Comparison of ENCODE assay signal across 21 cellular contexts in the genomic region with DNA sequence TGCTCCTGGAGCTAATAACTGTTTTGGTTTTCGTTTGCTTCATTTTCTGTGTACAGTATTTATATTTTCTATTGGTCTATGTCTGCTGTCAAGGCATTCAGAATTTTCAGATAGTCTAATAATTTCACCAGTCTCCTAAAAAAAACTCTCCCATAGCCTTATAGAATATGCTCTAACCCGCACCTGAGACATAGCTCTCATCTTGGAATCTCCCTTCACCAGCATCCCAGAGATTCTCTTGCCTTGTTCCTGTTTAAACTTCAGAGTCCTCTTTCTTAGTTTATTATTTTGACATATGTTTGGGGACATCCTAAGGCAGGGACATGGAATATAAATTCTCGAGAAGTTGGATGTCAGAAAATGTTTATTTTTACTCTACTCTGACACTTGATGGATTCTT. TPM values are rescaled to one million over a fixed set of nuclear protein-coding genes. Genes with fewer than 3 reads are reported as not detected.
A peak's percentile ranks its signal among the peaks of the same experiment; 100 is the strongest.
DNase-seq lines count a peak whose midpoint lies in the region; ATAC-seq and TF ChIP-seq lines count a peak whose summit lies in the region.
"Had no signal": no experiment of that assay in that cellular context is flagged by ENCODE, and none has a peak within 500 bp of the region (broad histone marks: within the 10 kb centered on the region; RNA-seq: fewer than 3 reads in every experiment).

No MANE protein-coding gene starts in this region.

- no peak for DNase-seq in activated naive CD4-positive, alpha-beta T cell treated with anti-CD3 and anti-CD28 coated beads for 36 hours
- no peak for DNase-seq in activated naive CD4-positive, alpha-beta T cell treated with Interleukin-2 at 50 U/mL for 16 hours
- no peak for DNase-seq in CD8-positive, alpha-beta memory T cell
- DNase-seq in central memory CD8-positive, alpha-beta T cell (ENCODE audit: low spot score in 2 of 2): no peak
- DNase-seq in posterior cingulate gyrus: no peak
- no peak for DNase-seq in stimulated activated naive CD4-positive, alpha-beta T cell treated with Interleukin-2 at 50 U/mL for 16 hours (lab: John Stamatoyannopoulos, UW)
- DNase-seq: DMS79 treated with DMSO at 0.1 percent for 48 hours, H9, IMR-90, Karpas-422, NCI-H1048, NCI-H1436 treated with DMSO at 0.1 percent for 48 hours, NCI-H2029, NCI-H345, NCI-H526, PC-3, SIG-M5 had no signal

- no peak overlapping the region for H3K4me3 Mint-ChIP-seq in activated naive CD4-positive, alpha-beta T cell treated with anti-CD3 and anti-CD28 coated beads for 36 hours
- H3K4me3 Mint-ChIP-seq in CD8-positive, alpha-beta memory T cell: peak overlapping the region in 4 of 7 donors; percentile 6 to 24 (median 18)
- peak overlapping the region; percentile 15 for H3K4me3 Mint-ChIP-seq in central memory CD8-positive, alpha-beta T cell
- H3K4me3 Mint-ChIP-seq: H9 had no signal

- H3K27me3 Mint-ChIP-seq in activated naive CD4-positive, alpha-beta T cell treated with anti-CD3 and anti-CD28 coated beads for 36 hours (ENCODE audit: low read depth): no peaks in the 10 kb centered on the region
- no peaks in the 10 kb centered on the region for H3K27me3 Mint-ChIP-seq in CD8-positive, alpha-beta memory T cell
- H3K27me3 Mint-ChIP-seq in central memory CD8-positive, alpha-beta T cell: no peaks in the 10 kb centered on the region

- H3K27ac Mint-ChIP-seq in activated naive CD4-positive, alpha-beta T cell treated with anti-CD3 and anti-CD28 coated beads for 36 hours: peak overlapping the region; percentile 56
- H3K27ac Mint-ChIP-seq in CD8-positive, alpha-beta memory T cell: peak overlapping the region in 7 of 8 donors; percentile 68 to 97 (median 81)
- H3K27ac Mint-ChIP-seq in central memory CD8-positive, alpha-beta T cell (ENCODE audit: low read depth): peak overlapping the region; percentile 71
- H3K27ac Mint-ChIP-seq: H9 had no signal

- no peak for ATAC-seq in central memory CD8-positive, alpha-beta T cell (replicated peaks; ENCODE audit: extremely low read depth, poor library complexity, severe bottlenecking)
- ATAC-seq in GM21515 (IDR thresholded peaks at IDR 0.05; ENCODE audit: unreplicated experiment): no peak
- ATAC-seq: A549, PC-3 had no signal

- H3K4me1 Mint-ChIP-seq in activated naive CD4-positive, alpha-beta T cell treated with anti-CD3 and anti-CD28 coated beads for 36 hours (ENCODE audit: low read depth): peaks cover 69% of the 10 kb centered on the region
- H3K4me1 Mint-ChIP-seq in CD8-positive, alpha-beta memory T cell: peaks cover 65 to 80% (median 75%) of the 10 kb centered on the region in 3 donors
- H3K4me1 Mint-ChIP-seq in central memory CD8-positive, alpha-beta T cell: peaks cover 49% of the 10 kb centered on the region

- no peak overlapping the region for H3K4me3 ChIP-seq in CD8-positive, alpha-beta memory T cell (ENCODE audit: low read length)
- H3K4me3 ChIP-seq in neutrophil (ENCODE audit: low read depth in 1 of 2, low read length in 1 of 2): no peak overlapping the region
- H3K4me3 ChIP-seq: A549 had no signal

- POLR2A ChIA-PET in CD8-positive, alpha-beta memory T cell (lab: Charles Lee): no interaction called here

- no peaks in the 10 kb centered on the region for H3K36me3 ChIP-seq in CD8-positive, alpha-beta memory T cell (ENCODE audit: insufficient read depth, low read length)
- H3K36me3 ChIP-seq in neutrophil: no peaks in the 10 kb centered on the region

- TF ChIP-seq CTCF in neutrophil (IDR thresholded peaks at IDR 0.05): no peak

- H3K27ac ChIP-seq in CD8-positive, alpha-beta memory T cell (ENCODE audit: low read depth, low read length): no peak overlapping the region
- peak overlapping the region; percentile 35 for H3K27ac ChIP-seq in neutrophil
- H3K27ac ChIP-seq: A549, RWPE1 had no signal

- no peaks in the 10 kb centered on the region for H3K27me3 ChIP-seq in CD8-positive, alpha-beta memory T cell (ENCODE audit: insufficient read depth, low read length, poor library complexity, severe bottlenecking)
- H3K27me3 ChIP-seq in neutrophil: no peaks in the 10 kb centered on the region

- peaks cover 72% of the 10 kb centered on the region for H3K4me1 ChIP-seq in CD8-positive, alpha-beta memory T cell (ENCODE audit: insufficient read depth, low read length)
- peaks cover 66% of the 10 kb centered on the region in 2 experiments for H3K4me1 ChIP-seq in neutrophil (ENCODE audit: control insufficient read depth in 1 of 2, insufficient read depth in 1 of 2, low read depth in 1 of 2, low read length in 1 of 2)

- CTCF ChIA-PET in activated naive CD4-positive, alpha-beta T cell treated with anti-CD3 and anti-CD28 coated beads for 36 hours (lab: Charles Lee): interaction anchor here (0.6 kb wide), 1 partner anchor 26 kb away, joined by 7 read pairs; no protein-coding TSS in a partner anchor
- CTCF ChIA-PET in CD8-positive, alpha-beta memory T cell (lab: Charles Lee): interaction anchor here (4.3 kb wide), 1 partner anchor 27 kb away, joined by 16 read pairs; no protein-coding TSS in a partner anchor

- intact Hi-C loops in activated naive CD4-positive, alpha-beta T cell treated with anti-CD3 and anti-CD28 coated beads for 36 hours (cut with micrococcal nuclease): loop anchor here (10.0 kb wide), 2 partner anchors 252 to 1978 kb away; no protein-coding TSS in a partner anchor
- intact Hi-C loops in posterior cingulate gyrus (cut with DNase I): no loop called here

- H3K36me3 Mint-ChIP-seq in activated naive CD4-positive, alpha-beta T cell treated with anti-CD3 and anti-CD28 coated beads for 36 hours (ENCODE audit: low read depth): peaks cover 1% of the 10 kb centered on the region
- no peaks in the 10 kb centered on the region for H3K36me3 Mint-ChIP-seq in CD8-positive, alpha-beta memory T cell
- H3K36me3 Mint-ChIP-seq in central memory CD8-positive, alpha-beta T cell (ENCODE audit: insufficient read depth): peaks cover 4% of the 10 kb centered on the region

- no peaks in the 10 kb centered on the region for H3K9me3 ChIP-seq in CD8-positive, alpha-beta memory T cell (ENCODE audit: low read length)
- no peaks in the 10 kb centered on the region for H3K9me3 ChIP-seq in neutrophil
- H3K9me3 ChIP-seq: A549 had no signal

- H3K9me3 Mint-ChIP-seq in activated naive CD4-positive, alpha-beta T cell treated with anti-CD3 and anti-CD28 coated beads for 36 hours: peaks cover 2% of the 10 kb centered on the region
- H3K9me3 Mint-ChIP-seq in CD8-positive, alpha-beta memory T cell: peaks cover 0 to 2% (median 0%) of the 10 kb centered on the region in 5 donors
- no peaks in the 10 kb centered on the region for H3K9me3 Mint-ChIP-seq in central memory CD8-positive, alpha-beta T cell

RNA-seq across cellular contexts. Expression of a gene that starts 58.3 kb away (rescaled TPM):
- 10 to 100 TPM; 45.8 to 50.1 TPM for total RNA-seq in activated naive CD4-positive, alpha-beta T cell treated with anti-CD3 and anti-CD28 coated beads for 36 hours
- 10 to 100 TPM; 61.1 to 68.1 TPM for total RNA-seq in CD8-positive, alpha-beta memory T cell
- polyA plus RNA-seq in CD8-positive, alpha-beta memory T cell: 105 TPM
